ENCODE assay signal across 10 cellular contexts in the genomic region with DNA sequence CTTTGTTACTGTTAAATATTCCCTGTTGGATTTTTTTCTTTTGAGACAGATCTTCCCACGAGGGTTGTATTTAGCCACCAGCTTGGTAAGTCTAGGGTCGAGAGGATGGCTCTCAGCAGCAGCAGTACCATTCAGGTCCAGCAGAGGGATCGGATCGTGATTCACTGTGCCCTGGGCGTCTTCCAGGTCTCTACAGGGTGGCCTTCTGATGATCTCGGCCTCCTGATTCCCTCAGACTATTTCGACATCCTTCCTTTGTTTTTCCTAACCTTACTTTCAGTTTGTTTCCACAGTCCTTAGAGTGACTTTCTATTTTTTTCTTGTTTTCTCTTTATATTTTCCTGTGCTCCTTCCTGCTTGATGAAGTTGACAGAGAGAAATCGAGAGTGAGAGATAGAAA.
DNase-seq lines count a peak whose midpoint lies in the region; ATAC-seq and TF ChIP-seq lines count a peak whose summit lies in the region.
"Had no signal": no experiment of that assay in that cellular context is flagged by ENCODE, and none has a peak within 500 bp of the region (broad histone marks: within the 10 kb centered on the region; RNA-seq: fewer than 3 reads in every experiment).

No MANE protein-coding gene starts in this region.

- H3K36me3 ChIP-seq in SK-N-SH (replicated peaks in 1 of 2; ENCODE audit: control insufficient read depth in 1 of 2, insufficient read depth in 2 of 2, low read length in 1 of 2) (peaks cover 3 to 21% of the 10 kb centered on the region in 2 experiments), neural progenitor cell (no peaks in the 10 kb centered on the region), gastroesophageal sphincter (peaks cover 0 to 52% of the 10 kb centered on the region in 2 donors)

- H3K27ac ChIP-seq in SK-N-SH (ENCODE audit: low read depth in 2 of 2, low read length in 1 of 2) (no peak overlapping the region), neural progenitor cell (no peak overlapping the region), gastroesophageal sphincter (no peak overlapping the region)

- WGBS in SK-N-SH (ENCODE audit: low lambda C conversion rate) = 91% methylated on average over 8 of the region's 8 CpGs
- WGBS in gastroesophageal sphincter (ENCODE audit: low coverage in 1 of 2), 2 donors = 90 to 96% methylated on average over 7 to 8 of the region's 8 CpGs

- no peaks in the 10 kb centered on the region for H3K4me1 Mint-ChIP-seq in neural progenitor cell

- H3K9me3 ChIP-seq in SK-N-SH = no peaks in the 10 kb centered on the region
- H3K9me3 ChIP-seq in neural progenitor cell (ENCODE audit: low read depth) = peaks cover 14% of the 10 kb centered on the region
- no peaks in the 10 kb centered on the region for H3K9me3 ChIP-seq in gastroesophageal sphincter

- H4K20me1 ChIP-seq in SK-N-SH (ENCODE audit: insufficient read depth) = no peaks in the 10 kb centered on the region
- no peaks in the 10 kb centered on the region for H4K20me1 ChIP-seq in neural progenitor cell (ENCODE audit: low read depth)

- peaks cover 5% of the 10 kb centered on the region for H3F3A ChIP-seq in SK-N-SH (replicated peaks; ENCODE audit: insufficient read depth)
- no peaks in the 10 kb centered on the region for H3F3A ChIP-seq in neural progenitor cell (ENCODE audit: low read depth)

- H3K27me3 ChIP-seq in SK-N-SH (ENCODE audit: insufficient read depth) (no peaks in the 10 kb centered on the region), neural progenitor cell (no peaks in the 10 kb centered on the region), gastroesophageal sphincter (no peaks in the 10 kb centered on the region)

- H2AFZ ChIP-seq in SK-N-SH (ENCODE audit: low read depth) = no peak overlapping the region
- H2AFZ ChIP-seq in neural progenitor cell (replicated peaks) = no peak overlapping the region

- TF ChIP-seq RAD21 in SK-N-SH (IDR thresholded peaks at IDR 0.05; ENCODE audit: low read length) = no peak

- H3K9me3 Mint-ChIP-seq in neural progenitor cell = peaks cover 75% of the 10 kb centered on the region

- H3K9ac ChIP-seq in SK-N-SH (no peak overlapping the region), neural progenitor cell (no peak overlapping the region)

- no peak for TF ChIP-seq POLR2A in gastroesophageal sphincter (IDR thresholded peaks at IDR 0.05)

- no peak overlapping the region for H3K4me2 ChIP-seq in SK-N-SH
- H3K4me2 ChIP-seq in neural progenitor cell = no peak overlapping the region

- no peak overlapping the region for H3K4me3 Mint-ChIP-seq in neural progenitor cell
- H3K4me3 Mint-ChIP-seq: CD4-positive, alpha-beta T cell; naive thymus-derived CD8-positive, alpha-beta T cell had no signal

- in situ Hi-C loops in astrocyte of the cerebellum (cut with HindIII; ENCODE audit: low sequenced_read_pairs) = no loop called here

- intact Hi-C loops in posterior vena cava (cut with DNase I) = no loop called here

- no peak for DNase-seq in SK-N-SH
- no peak for DNase-seq in astrocyte of the cerebellum (ENCODE audit: low read depth)
- no peak for DNase-seq in neural progenitor cell (ENCODE audit: low spot score)
- no peak for DNase-seq in posterior vena cava (ENCODE audit: low spot score)
- no peak for DNase-seq in cerebellar cortex (ENCODE audit: low spot score)
- DNase-seq: CD4-positive, alpha-beta T cell; naive thymus-derived CD8-positive, alpha-beta T cell had no signal

- peak; percentile 38 for TF ChIP-seq CTCF in SK-N-SH (IDR thresholded peaks at IDR 0.05)
- TF ChIP-seq CTCF in LNCAP (IDR thresholded peaks at IDR 0.05) = peak; percentile 31; the same call in 1 of the 2 replicates
- TF ChIP-seq CTCF in astrocyte of the cerebellum (IDR thresholded peaks at IDR 0.05; ENCODE audit: low read depth, low read length, missing control alignments) = peak; percentile 42
- peak; percentile 3 for TF ChIP-seq CTCF in neural progenitor cell (IDR thresholded peaks at IDR 0.05)
- no peak for TF ChIP-seq CTCF in gastroesophageal sphincter (IDR thresholded peaks at IDR 0.05)

- no peaks in the 10 kb centered on the region for H3K27me3 Mint-ChIP-seq in neural progenitor cell (ENCODE audit: insufficient read depth, low read depth)
- H3K27me3 Mint-ChIP-seq: CD4-positive, alpha-beta T cell; naive thymus-derived CD8-positive, alpha-beta T cell had no signal

- CTCF ChIA-PET in SK-N-SH (lab: Yijun Ruan, JAX) = no interaction called here

- H3K4me3 ChIP-seq in SK-N-SH (ENCODE audit: low read depth in 2 of 2, low read length in 1 of 2) (no peak overlapping the region), astrocyte of the cerebellum (ENCODE audit: low read depth, low read length) (no peak overlapping the region), neural progenitor cell (no peak overlapping the region), gastroesophageal sphincter (no peak overlapping the region)

- H3K4me1 ChIP-seq in SK-N-SH (ENCODE audit: control insufficient read depth in 1 of 2, insufficient read depth in 2 of 2, low read depth in 1 of 2, low read length in 1 of 2) (no peaks in the 10 kb centered on the region), neural progenitor cell (no peaks in the 10 kb centered on the region), gastroesophageal sphincter (no peaks in the 10 kb centered on the region)

- ATAC-seq in SK-N-SH treated with all-trans-retinoic acid at 6 μM for 48 hours (no peak), gastroesophageal sphincter (no peak)
- ATAC-seq: naive thymus-derived CD8-positive, alpha-beta T cell had no signal

- H3K27ac Mint-ChIP-seq in neural progenitor cell = no peak overlapping the region
- H3K27ac Mint-ChIP-seq: CD4-positive, alpha-beta T cell; naive thymus-derived CD8-positive, alpha-beta T cell had no signal

- H3K79me2 ChIP-seq in SK-N-SH (ENCODE audit: insufficient read depth) = peaks cover 12% of the 10 kb centered on the region; the same call in 1 of the 2 replicates
- no peaks in the 10 kb centered on the region for H3K79me2 ChIP-seq in neural progenitor cell (ENCODE audit: low read depth)

- POLR2A ChIA-PET in SK-N-SH (lab: Yijun Ruan, JAX) = no interaction called here

- TF ChIP-seq EP300 in SK-N-SH (IDR thresholded peaks at IDR 0.05; ENCODE audit: borderline replicate concordance in 1 of 2, low read depth in 1 of 2, low read length in 1 of 2) (no peak), gastroesophageal sphincter (IDR thresholded peaks at IDR 0.05) (no peak)

- no peaks in the 10 kb centered on the region for H3K9me2 ChIP-seq in SK-N-SH

- peaks cover 56% of the 10 kb centered on the region for H3K36me3 Mint-ChIP-seq in neural progenitor cell

TF ChIP-seq in SK-N-SH, 30 proteins besides CTCF, POLR2A, EP300 and RAD21 (continues in another document):
- no peak for TF ChIP-seq MEF2A (IDR thresholded peaks at IDR 0.05; ENCODE audit: borderline replicate concordance, low read depth)
- no peak for TF ChIP-seq FOXJ3 (CRISPR knock-in tag; IDR thresholded peaks at IDR 0.05)
- no peak for TF ChIP-seq IRF3 (IDR thresholded peaks at IDR 0.05; ENCODE audit: low read depth, low read length)
- TF ChIP-seq RCOR1 (IDR thresholded peaks at IDR 0.05; ENCODE audit: low read length) = no peak
- no peak for TF ChIP-seq YY1 (IDR thresholded peaks at IDR 0.05; ENCODE audit: low read depth)
- no peak for TF ChIP-seq PBX3 (IDR thresholded peaks at IDR 0.05)
- TF ChIP-seq POLR2AphosphoS5 (IDR thresholded peaks at IDR 0.05; ENCODE audit: low read depth, low read length) = no peak
- TF ChIP-seq ELF1 (IDR thresholded peaks at IDR 0.05) = no peak

TF ChIP-seq in SK-N-SH treated with all-trans-retinoic acid at 6 μM for 48 hours, 23 proteins besides CTCF, POLR2A, EP300 and RAD21 (continues in another document):
- TF ChIP-seq SNAI2 (CRISPR knock-in tag; IDR thresholded peaks at IDR 0.05) = no peak
- TF ChIP-seq TSHZ2 (CRISPR knock-in tag; IDR thresholded peaks at IDR 0.05) = no peak
- TF ChIP-seq ZFP30 (CRISPR knock-in tag; IDR thresholded peaks at IDR 0.05) = no peak
- TF ChIP-seq GLIS3 (CRISPR knock-in tag; IDR thresholded peaks at IDR 0.05) = no peak
- no peak for TF ChIP-seq ZFP3 (CRISPR knock-in tag; IDR thresholded peaks at IDR 0.05)
- no peak for TF ChIP-seq RARB (CRISPR knock-in tag; IDR thresholded peaks at IDR 0.05)
- TF ChIP-seq PPARA (CRISPR knock-in tag; IDR thresholded peaks at IDR 0.05; ENCODE audit: borderline replicate concordance) = no peak
- TF ChIP-seq TCF4 (CRISPR knock-in tag; IDR thresholded peaks at IDR 0.05; ENCODE audit: borderline replicate concordance) = no peak
- TF ChIP-seq ZNF8 (CRISPR knock-in tag; IDR thresholded peaks at IDR 0.05) = no peak

Comparison
In these comparisons a context has a peak if more than half of its experiments do, and no peak if none do; other contexts are left out.
1. CTCF ChIP-seq: peak in SK-N-SH (single experiment), LNCAP (single experiment), astrocyte of the cerebellum (single experiment) and neural progenitor cell (single experiment); none in gastroesophageal sphincter (0 of 4).